Comparison of ENCODE assay signal across 8 cellular contexts in the genomic region with DNA sequence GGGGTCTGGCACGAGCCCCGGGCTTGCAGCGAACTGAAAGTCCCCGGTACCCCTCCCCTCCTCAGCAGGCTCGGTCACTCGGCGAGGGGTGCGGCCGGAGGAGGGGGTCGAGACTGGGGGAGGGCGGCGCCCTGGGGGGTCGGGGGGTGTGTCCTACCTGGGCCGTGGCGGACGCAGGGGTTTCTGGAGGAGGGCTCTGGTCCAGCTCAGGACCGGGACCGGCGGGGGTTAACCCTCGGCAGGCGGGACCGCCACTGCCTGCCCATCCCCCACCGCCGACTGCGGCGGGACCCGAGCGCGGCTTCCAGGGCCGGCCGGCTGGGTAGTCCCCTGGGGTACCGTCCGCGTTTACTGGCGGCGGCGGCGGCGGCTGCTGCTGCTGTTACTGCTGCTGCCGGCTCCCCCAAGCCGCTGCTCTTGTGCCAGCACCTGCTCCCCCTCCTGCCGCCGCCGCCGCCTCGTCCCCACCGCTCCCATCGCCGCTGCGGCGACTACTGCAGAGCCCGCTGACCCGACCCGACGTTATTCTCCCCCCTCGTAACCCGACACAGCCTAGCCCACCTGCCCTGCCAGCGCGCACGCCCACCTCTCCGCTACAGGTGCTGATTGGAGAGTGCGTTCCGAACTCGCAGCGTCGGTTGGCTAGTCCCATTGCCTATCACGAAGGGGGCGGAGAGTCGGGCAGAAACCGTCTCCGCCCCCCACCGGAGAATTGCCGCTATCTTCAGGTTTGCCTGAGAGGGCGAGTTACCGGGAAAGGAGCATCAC. TPM values are rescaled to one million over a fixed set of nuclear protein-coding genes. Genes with fewer than 3 reads are reported as not detected.
DNase-seq lines count a peak whose midpoint lies in the region; TF ChIP-seq lines count a peak whose summit lies in the region.

A gene (minus strand): TSS at position 498 of the 768 bp plus-strand sequence. CDS start 42,161 bp downstream, outside the sequence.

- H3K79me2 ChIP-seq in MM.1S (ENCODE audit: low read length): peaks cover 2% of the 10 kb centered on the region; the same call in 1 of the 2 replicates

- H3K27ac ChIP-seq in MM.1S (ENCODE audit: low read length) (no peak within 1 kb of the TSS), stomach smooth muscle (ENCODE audit: low read length) (peak within 1 kb of the TSS; percentile 62)

- no peaks in the 10 kb centered on the region for H3K9me3 ChIP-seq in ES-I3 (ENCODE audit: control insufficient read depth, insufficient read depth, low read length)
- no peaks in the 10 kb centered on the region for H3K9me3 ChIP-seq in HAP-1
- H3K9me3 ChIP-seq in MM.1S (replicated peaks; ENCODE audit: insufficient read depth, low read length): no peaks in the 10 kb centered on the region
- H3K9me3 ChIP-seq in stomach smooth muscle (ENCODE audit: control insufficient read depth in 2 of 2, low read length in 2 of 2): no peaks in the 10 kb centered on the region

- no peaks in the 10 kb centered on the region for H3K27me3 Mint-ChIP-seq in neural crest cell (ENCODE audit: low read depth)

- peak within 1 kb of the TSS; percentile 96 for H3K4me3 Mint-ChIP-seq in neural crest cell

- H4K20me1 ChIP-seq in MM.1S (ENCODE audit: insufficient read depth, low read length): no peaks in the 10 kb centered on the region

- in situ Hi-C loops in HAP-1 (cut with MboI; ENCODE audit: low sequenced_read_pairs): loop anchor here (5.0 kb wide), 1 partner anchor 173 kb away; no protein-coding TSS in a partner anchor

- no peak for TF ChIP-seq CTCF in MM.1S (IDR thresholded peaks at IDR 0.05; ENCODE audit: low read length)
- TF ChIP-seq CTCF in foreskin fibroblast (IDR thresholded peaks at IDR 0.05; ENCODE audit: low read depth, low read length): no peak
- no peak for TF ChIP-seq CTCF in neural crest cell (conservative IDR thresholded peaks at IDR 0.05)

- H3K36me3 Mint-ChIP-seq in neural crest cell (ENCODE audit: low read depth): no peaks in the 10 kb centered on the region

- peak; percentile 97 to 99 for DNase-seq in HAP-1 (ENCODE audit: low spot score in 2 of 2)
- peak; percentile 99 for DNase-seq in MM.1S
- peak; percentile 76 for DNase-seq in SIG-M5 (lab: John Stamatoyannopoulos, UW)
- DNase-seq in activated gamma-delta T cell treated with Interleukin-2 at 50 U/mL for 16 hours: peak; percentile 98
- DNase-seq in foreskin fibroblast: peak; percentile 99 to 100
- DNase-seq in neural crest cell (ENCODE audit: low read depth, low spot score): peak; percentile 96

- peaks cover 5% of the 10 kb centered on the region; the same call in 1 of the 2 replicates for H3F3A ChIP-seq in MM.1S (ENCODE audit: insufficient read depth, low read length)

- H3K4me1 ChIP-seq in ES-I3 (ENCODE audit: insufficient read depth, low read length) (no peaks in the 10 kb centered on the region; the same call in none of the 2 replicates), HAP-1 (peaks cover 12% of the 10 kb centered on the region), MM.1S (ENCODE audit: low read length) (peaks cover 7% of the 10 kb centered on the region), stomach smooth muscle (ENCODE audit: control insufficient read depth, insufficient read depth, low read length) (peaks cover 7% of the 10 kb centered on the region)

- H3K4me3 ChIP-seq in HAP-1 (peak within 1 kb of the TSS; percentile 87), MM.1S (ENCODE audit: low read length) (peak within 1 kb of the TSS; percentile 68), foreskin fibroblast (ENCODE audit: low read depth in 1 of 2, low read length in 2 of 2) (peak within 1 kb of the TSS; percentile 84 to 88), stomach smooth muscle (ENCODE audit: low read length in 2 of 2) (peak within 1 kb of the TSS; percentile 80 to 91)

- H3K9me2 ChIP-seq in MM.1S (replicated peaks; ENCODE audit: insufficient read depth, low read length): no peaks in the 10 kb centered on the region

- peak within 1 kb of the TSS; percentile 94 for H2AFZ ChIP-seq in MM.1S (ENCODE audit: low read length)

- peak within 1 kb of the TSS; percentile 85 for H3K27ac Mint-ChIP-seq in neural crest cell (ENCODE audit: unreplicated experiment)

- H3K4me1 Mint-ChIP-seq in neural crest cell: peaks cover 29% of the 10 kb centered on the region

- H3K27me3 ChIP-seq in HAP-1 (ENCODE audit: low read depth): no peaks in the 10 kb centered on the region
- H3K27me3 ChIP-seq in MM.1S (replicated peaks; ENCODE audit: insufficient read depth, low read length): no peaks in the 10 kb centered on the region
- H3K27me3 ChIP-seq in stomach smooth muscle (ENCODE audit: control insufficient read depth in 1 of 2, insufficient read depth in 2 of 2, low read length in 2 of 2): no peaks in the 10 kb centered on the region

- H3K36me3 ChIP-seq in ES-I3 (ENCODE audit: insufficient read depth, low read length) (no peaks in the 10 kb centered on the region), HAP-1 (replicated peaks) (no peaks in the 10 kb centered on the region), MM.1S (replicated peaks; ENCODE audit: insufficient read depth, low read length) (no peaks in the 10 kb centered on the region), stomach smooth muscle (ENCODE audit: control insufficient read depth in 2 of 2, insufficient read depth in 2 of 2, low read length in 2 of 2) (no peaks in the 10 kb centered on the region)

- H3K9ac ChIP-seq in ES-I3 (ENCODE audit: low read depth, low read length) (peak within 1 kb of the TSS; percentile 66), MM.1S (ENCODE audit: low read length) (peak within 1 kb of the TSS; percentile 55), stomach smooth muscle (ENCODE audit: low read length in 2 of 2) (peak within 1 kb of the TSS; percentile 69 to 83)

- no peaks in the 10 kb centered on the region for H3K9me3 Mint-ChIP-seq in neural crest cell

- H3K4me2 ChIP-seq in MM.1S (ENCODE audit: low read depth, low read length): peak within 1 kb of the TSS; percentile 90

RNA-seq across cellular contexts. Expression of the gene that starts here (rescaled TPM):
- 25.4 and 28.2 TPM in 2 replicates for total RNA-seq in neural crest cell
